ENCODE assay signal across 9 cellular contexts in genomic region chr4:140103676-140104075, GRCh38.
DNase-seq lines count a peak whose midpoint lies in the region; ATAC-seq lines count a peak whose summit lies in the region.
"Had no signal": no experiment of that assay in that cellular context is flagged by ENCODE, and none has a peak within 500 bp of the region (broad histone marks: within the 10 kb centered on the region; RNA-seq: fewer than 3 reads in every experiment).

No MANE protein-coding gene starts in this region.

- peaks cover 2% of the 10 kb centered on the region for H3K36me3 Mint-ChIP-seq in activated naive CD8-positive, alpha-beta T cell
- no peaks in the 10 kb centered on the region for H3K36me3 Mint-ChIP-seq in stimulated activated memory B cell treated with anti-CD40 and anti-IgM and Interleukin-4, amounts not matched to agents 10 μg/mL and 1 μg/mL and 100 μg/mL, for 72 hours

- H3K9me3 Mint-ChIP-seq in activated naive CD8-positive, alpha-beta T cell (ENCODE audit: low read depth) = no peaks in the 10 kb centered on the region
- H3K9me3 Mint-ChIP-seq in stimulated activated memory B cell treated with anti-CD40 and anti-IgM and Interleukin-4, amounts not matched to agents 10 μg/mL and 1 μg/mL and 100 μg/mL, for 72 hours = peaks cover 4% of the 10 kb centered on the region

- peaks cover 62% of the 10 kb centered on the region for H3K4me1 Mint-ChIP-seq in activated naive CD8-positive, alpha-beta T cell (ENCODE audit: low read depth)
- peaks cover 10% of the 10 kb centered on the region for H3K4me1 Mint-ChIP-seq in stimulated activated memory B cell treated with anti-CD40 and anti-IgM and Interleukin-4, amounts not matched to agents 10 μg/mL and 1 μg/mL and 100 μg/mL, for 72 hours

- peak; percentile 89 for ATAC-seq in GM21619 (IDR thresholded peaks at IDR 0.05; ENCODE audit: unreplicated experiment)
- peak; percentile 68 for ATAC-seq in stimulated activated memory B cell treated with anti-CD40 and anti-IgM and Interleukin-4, amounts not matched to agents 10 μg/mL and 1 μg/mL and 100 μg/mL, for 72 hours
- ATAC-seq: HCT116 had no signal

- no peaks in the 10 kb centered on the region for H3K27me3 Mint-ChIP-seq in activated naive CD8-positive, alpha-beta T cell
- H3K27me3 Mint-ChIP-seq in stimulated activated memory B cell treated with anti-CD40 and anti-IgM and Interleukin-4, amounts not matched to agents 10 μg/mL and 1 μg/mL and 100 μg/mL, for 72 hours = peaks cover 46% of the 10 kb centered on the region

- peak overlapping the region; percentile 46 for H3K4me3 Mint-ChIP-seq in activated naive CD8-positive, alpha-beta T cell
- H3K4me3 Mint-ChIP-seq in stimulated activated memory B cell treated with anti-CD40 and anti-IgM and Interleukin-4, amounts not matched to agents 10 μg/mL and 1 μg/mL and 100 μg/mL, for 72 hours = no peak overlapping the region

- H3K27ac Mint-ChIP-seq in activated naive CD8-positive, alpha-beta T cell = peak overlapping the region; percentile 67
- no peak overlapping the region for H3K27ac Mint-ChIP-seq in stimulated activated memory B cell treated with anti-CD40 and anti-IgM and Interleukin-4, amounts not matched to agents 10 μg/mL and 1 μg/mL and 100 μg/mL, for 72 hours

- DNase-seq in EL (peak; percentile 53), Kasumi-1 (lab: John Stamatoyannopoulos, UW) (peak; percentile 40 to 60), putamen (ENCODE audit: low spot score) (no peak), inferior parietal cortex (ENCODE audit: extremely low spot score) (no peak), NCI-H1092 (lab: John Stamatoyannopoulos, UW) (no peak)

Comparison
In these comparisons a context has a peak if more than half of its experiments do, and no peak if none do; other contexts are left out.
1. DNase-seq: peak in EL (single experiment) and Kasumi-1 (2 of 2); none in putamen (single experiment), inferior parietal cortex (single experiment) and NCI-H1092 (single experiment).